In genomic region chr17:48732688-48733629, GRCh38 we compare ENCODE assay signal across 19 cellular contexts. TPM values are rescaled to one million over a fixed set of nuclear protein-coding genes. Genes with fewer than 3 reads are reported as not detected.
DNase-seq lines count a peak whose midpoint lies in the region; ATAC-seq, FAIRE-seq and TF ChIP-seq lines count a peak whose summit lies in the region.
"Had no signal": no experiment of that assay in that cellular context is flagged by ENCODE, and none has a peak within 500 bp of the region (broad histone marks: within the 10 kb centered on the region; RNA-seq: fewer than 3 reads in every experiment).

No MANE protein-coding gene starts in this region.

- no peaks in the 10 kb centered on the region for H3K9me2 ChIP-seq in SK-N-SH

- 18% methylated on average over 50 of the region's 50 CpGs for WGBS in SK-N-SH (ENCODE audit: low lambda C conversion rate)
- 25 to 65% methylated on average over 50 of the region's 50 CpGs for WGBS in sigmoid colon, 2 donors

- no peaks in the 10 kb centered on the region for H3K36me3 Mint-ChIP-seq in activated CD8-positive, alpha-beta memory T cell treated with anti-CD3 and anti-CD28 coated beads, Interleukin-2, amount 10 ng/mL, durations not matched to agents 7 days and 5 days

- peaks cover 12% of the 10 kb centered on the region for H3K4me1 Mint-ChIP-seq in activated CD8-positive, alpha-beta memory T cell treated with anti-CD3 and anti-CD28 coated beads, Interleukin-2, amount 10 ng/mL, durations not matched to agents 7 days and 5 days

- DNase-seq in activated CD8-positive, alpha-beta memory T cell treated with anti-CD3 and anti-CD28 coated beads, Interleukin-2, amount 10 ng/mL, durations not matched to agents 7 days and 5 days, result no peak
- DNase-seq in activated CD8-positive, alpha-beta memory T cell treated with anti-CD3 and anti-CD28 coated beads for 24 hours, result no peak
- peak; percentile 44 for DNase-seq in SK-N-SH
- DNase-seq in epithelial cell of prostate (ENCODE audit: low read depth, low spot score), result no peak
- peak; percentile 53 for DNase-seq in sigmoid colon
- DNase-seq in kidney, result no peak
- DNase-seq in NCI-H345 treated with DMSO at 0.1 percent for 48 hours (lab: John Stamatoyannopoulos, UW; ENCODE audit: unreplicated experiment), result no peak
- DNase-seq in NCI-H146 treated with DMSO at 0.1 percent for 48 hours (lab: John Stamatoyannopoulos, UW; ENCODE audit: unreplicated experiment), result no peak
- DNase-seq: activated CD8-positive, alpha-beta memory T cell treated with anti-CD3 and anti-CD28 coated beads, Interleukin-2, amount 50 U/mL, for 48 hours; NCI-H2081 treated with DMSO at 0.1 percent for 48 hours; NK-92 treated with Interleukin-12 subunit alpha and Interleukin-12 subunit beta, amount 100 ng/mL, for 24 hours; occipital lobe; SJCRH30 had no signal

- CTCF ChIA-PET in activated CD8-positive, alpha-beta memory T cell treated with anti-CD3 and anti-CD28 coated beads, Interleukin-2, amount 10 ng/mL, durations not matched to agents 7 days and 5 days (lab: Charles Lee), result interaction anchor here (0.8 to 5.0 kb wide), 12 partner anchors 9 to 151 kb away, joined by 3 to 38 read pairs (median 4); partner anchors contain the start of gene PRAC2
- CTCF ChIA-PET in SK-N-SH (lab: Yijun Ruan, JAX), result interaction anchor here (0.7 to 3.8 kb wide), 12 partner anchors 8 to 495 kb away, joined by 3 to 25 read pairs (median 3); no protein-coding TSS in a partner anchor

- no peak overlapping the region for H3K27ac ChIP-seq in SK-N-SH (ENCODE audit: low read depth in 2 of 2, low read length in 1 of 2)
- H3K27ac ChIP-seq in epithelial cell of prostate, result peak overlapping the region; percentile 56
- no peak overlapping the region for H3K27ac ChIP-seq in sigmoid colon
- H3K27ac ChIP-seq in kidney (ENCODE audit: low read depth in 2 of 2, low read length in 2 of 2), result no peak overlapping the region
- H3K27ac ChIP-seq: HL-60 had no signal

- H2AFZ ChIP-seq in SK-N-SH (ENCODE audit: low read depth), result no peak overlapping the region

- POLR2A ChIA-PET in SK-N-SH (lab: Yijun Ruan, JAX), result no interaction called here

- TF ChIP-seq EP300 in SK-N-SH (IDR thresholded peaks at IDR 0.05; ENCODE audit: borderline replicate concordance in 1 of 2, low read depth in 1 of 2, low read length in 1 of 2), result no peak
- no peak for TF ChIP-seq EP300 in sigmoid colon (IDR thresholded peaks at IDR 0.05)

- intact Hi-C loops in sigmoid colon (cut with DNase I), result no loop called here
- intact Hi-C loops in kidney (cut with DNase I), result no loop called here

- H3K9me3 ChIP-seq in SK-N-SH (no peaks in the 10 kb centered on the region), sigmoid colon (no peaks in the 10 kb centered on the region), kidney (ENCODE audit: control insufficient read depth in 1 of 2, low read length in 2 of 2) (no peaks in the 10 kb centered on the region)
- H3K9me3 ChIP-seq: SJCRH30, thoracic aorta had no signal

- H3K36me3 ChIP-seq in SK-N-SH (replicated peaks in 1 of 2; ENCODE audit: control insufficient read depth in 1 of 2, insufficient read depth in 2 of 2, low read length in 1 of 2) (no peaks in the 10 kb centered on the region), sigmoid colon (no peaks in the 10 kb centered on the region), kidney (ENCODE audit: control insufficient read depth in 1 of 2, insufficient read depth in 2 of 2, low read length in 2 of 2) (no peaks in the 10 kb centered on the region)
- H3K36me3 ChIP-seq: SJCRH30, thoracic aorta had no signal

- H3K27me3 Mint-ChIP-seq in activated CD8-positive, alpha-beta memory T cell treated with anti-CD3 and anti-CD28 coated beads, Interleukin-2, amount 10 ng/mL, durations not matched to agents 7 days and 5 days, result peaks cover 97% of the 10 kb centered on the region

- no peak for TF ChIP-seq RAD21 in SK-N-SH (IDR thresholded peaks at IDR 0.05; ENCODE audit: low read length)

- H3K4me1 ChIP-seq in SK-N-SH (ENCODE audit: control insufficient read depth in 1 of 2, insufficient read depth in 2 of 2, low read depth in 1 of 2, low read length in 1 of 2) (no peaks in the 10 kb centered on the region), sigmoid colon (peaks cover 0 to 26% (median 23%) of the 10 kb centered on the region in 4 donors), kidney (ENCODE audit: control insufficient read depth in 1 of 2, insufficient read depth in 1 of 2, low read depth in 1 of 2, low read length in 2 of 2) (no peaks in the 10 kb centered on the region)

- peak overlapping the region; percentile 8 for H3K4me3 Mint-ChIP-seq in activated CD8-positive, alpha-beta memory T cell treated with anti-CD3 and anti-CD28 coated beads, Interleukin-2, amount 10 ng/mL, durations not matched to agents 7 days and 5 days

- peak overlapping the region; percentile 44; the same call in 1 of the 2 replicates for H3K4me2 ChIP-seq in SK-N-SH

- ATAC-seq in activated CD8-positive, alpha-beta memory T cell treated with anti-CD3 and anti-CD28 coated beads, Interleukin-2, amount 10 ng/mL, durations not matched to agents 7 days and 5 days, result no peak

- peak overlapping the region; percentile 41 for H3K27ac Mint-ChIP-seq in activated CD8-positive, alpha-beta memory T cell treated with anti-CD3 and anti-CD28 coated beads, Interleukin-2, amount 10 ng/mL, durations not matched to agents 7 days and 5 days

- H3K9me3 Mint-ChIP-seq in activated CD8-positive, alpha-beta memory T cell treated with anti-CD3 and anti-CD28 coated beads, Interleukin-2, amount 10 ng/mL, durations not matched to agents 7 days and 5 days (ENCODE audit: low read depth), result no peaks in the 10 kb centered on the region

- no peaks in the 10 kb centered on the region for H4K20me1 ChIP-seq in SK-N-SH (ENCODE audit: insufficient read depth)

- H3K9ac ChIP-seq in SK-N-SH (no peak overlapping the region), kidney (ENCODE audit: low read length in 2 of 2) (no peak overlapping the region)

- no peaks in the 10 kb centered on the region for H3F3A ChIP-seq in SK-N-SH (replicated peaks; ENCODE audit: insufficient read depth)

- H3K27me3 ChIP-seq in SK-N-SH (ENCODE audit: insufficient read depth) (peaks cover 99% of the 10 kb centered on the region), sigmoid colon (peaks cover 66 to 100% (median 96%) of the 10 kb centered on the region in 3 donors)
- H3K27me3 ChIP-seq: SJCRH30 had no signal

- FAIRE-seq in kidney (lab: Jason Lieb, UNC), result no peak
- FAIRE-seq: colon had no signal

- TF ChIP-seq CTCF in SK-N-SH (IDR thresholded peaks at IDR 0.05) (no peak), sigmoid colon (IDR thresholded peaks at IDR 0.05) (no peak), kidney (IDR thresholded peaks at IDR 0.05; ENCODE audit: borderline replicate concordance, extremely low read depth, insufficient read depth) (no peak)

- no peaks in the 10 kb centered on the region for H3K79me2 ChIP-seq in SK-N-SH (ENCODE audit: insufficient read depth)

- H3K4me3 ChIP-seq in SK-N-SH (ENCODE audit: low read depth in 2 of 2, low read length in 1 of 2) (no peak overlapping the region), sigmoid colon (no peak overlapping the region), kidney (ENCODE audit: low read length in 2 of 2) (no peak overlapping the region)
- H3K4me3 ChIP-seq: thoracic aorta had no signal

- TF ChIP-seq POLR2A in sigmoid colon (IDR thresholded peaks at IDR 0.05), result no peak

RNA-seq across cellular contexts. Expression of gene HOXB13, which starts 4.4 kb away (rescaled TPM):
- not detected for total RNA-seq in activated CD8-positive, alpha-beta memory T cell treated with anti-CD3 and anti-CD28 coated beads, Interleukin-2, amount 10 ng/mL, durations not matched to agents 7 days and 5 days
- polyA plus RNA-seq in SK-N-SH (2012; rRNA removed) (not detected in 2 replicates), sigmoid colon (10 to 100 TPM; 19.4 to 49.2 (median 26.4) TPM), kidney (ENCODE audit: insufficient read depth, low read depth, low replicate concordance) (not detected)
- not detected in 2 replicates for polyA plus RNA-seq in SK-N-SH (2012; cell fraction: cytosol; rRNA removed)
- polyA plus RNA-seq in SK-N-SH (2012; cell fraction: nucleus; rRNA removed), result 0.07 TPM in 1 of 2 replicates, not detected in the other
- total RNA-seq in sigmoid colon (1 to 10 TPM in 2 of 4 donors, under 1 TPM in 2; 0.36 to 1.5 (median 1.0) TPM), kidney (not detected)
- total RNA-seq: fibroblast of lung, thoracic aorta had no signal
- polyA plus RNA-seq: AG04450, fibroblast of lung had no signal

RNA-seq across cellular contexts. Expression of gene PRAC2, which starts 10.0 kb away (rescaled TPM):
- not detected for total RNA-seq in activated CD8-positive, alpha-beta memory T cell treated with anti-CD3 and anti-CD28 coated beads, Interleukin-2, amount 10 ng/mL, durations not matched to agents 7 days and 5 days
- not detected in 2 replicates for polyA plus RNA-seq in SK-N-SH (2012; rRNA removed)
- not detected in 2 replicates for polyA plus RNA-seq in SK-N-SH (2012; cell fraction: cytosol; rRNA removed)
- not detected in 2 replicates for polyA plus RNA-seq in SK-N-SH (2012; cell fraction: nucleus; rRNA removed)
- 1 to 10 TPM in 1 of 4 donors, not detected in 3; 2.1 TPM for total RNA-seq in sigmoid colon
- polyA plus RNA-seq in sigmoid colon, result 10 to 100 TPM in 2 of 3 donors, 1 to 10 TPM in 1; 7.2 to 20.3 (median 17.5) TPM
- total RNA-seq in kidney, result not detected
- not detected for polyA plus RNA-seq in kidney (ENCODE audit: insufficient read depth, low read depth, low replicate concordance)
- total RNA-seq: fibroblast of lung, lower leg skin, occipital lobe, thoracic aorta had no signal
- polyA plus RNA-seq: AG04450, fibroblast of lung had no signal

RNA-seq across cellular contexts. Expression of gene PRAC1, which starts 10.6 kb away (rescaled TPM):
- not detected for total RNA-seq in activated CD8-positive, alpha-beta memory T cell treated with anti-CD3 and anti-CD28 coated beads, Interleukin-2, amount 10 ng/mL, durations not matched to agents 7 days and 5 days
- polyA plus RNA-seq in SK-N-SH (2012; rRNA removed) (not detected in 2 replicates), sigmoid colon (100 to 1,000 TPM; 388 to 572 (median 408) TPM), kidney (ENCODE audit: insufficient read depth, low read depth, low replicate concordance) (not detected)
- polyA plus RNA-seq in SK-N-SH (2012; cell fraction: cytosol; rRNA removed), result not detected in 2 replicates
- polyA plus RNA-seq in SK-N-SH (2012; cell fraction: nucleus; rRNA removed), result not detected in 2 replicates
- total RNA-seq in sigmoid colon (10 to 100 TPM in 1 of 4 donors, 1 to 10 TPM in 1, not detected in 2; 9.1 to 13.5 TPM), kidney (not detected)
- total RNA-seq: fibroblast of lung, lower leg skin, occipital lobe, SJCRH30, thoracic aorta had no signal
- polyA plus RNA-seq: AG04450, fibroblast of lung had no signal

Comparison
In these comparisons a context has a peak if more than half of its experiments do, and no peak if none do; other contexts are left out.
1. DNase-seq: peak in SK-N-SH (single experiment) and sigmoid colon (single experiment); none in activated CD8-positive, alpha-beta memory T cell treated with anti-CD3 and anti-CD28 coated beads, Interleukin-2, amount 10 ng/mL, durations not matched to agents 7 days and 5 days (single experiment), activated CD8-positive, alpha-beta memory T cell treated with anti-CD3 and anti-CD28 coated beads for 24 hours (single experiment), epithelial cell of prostate (single experiment), kidney (single experiment), NCI-H345 treated with DMSO at 0.1 percent for 48 hours (single experiment) and NCI-H146 treated with DMSO at 0.1 percent for 48 hours (single experiment).